Comparison of ENCODE assay signal across 31 cellular contexts in the genomic region with DNA sequence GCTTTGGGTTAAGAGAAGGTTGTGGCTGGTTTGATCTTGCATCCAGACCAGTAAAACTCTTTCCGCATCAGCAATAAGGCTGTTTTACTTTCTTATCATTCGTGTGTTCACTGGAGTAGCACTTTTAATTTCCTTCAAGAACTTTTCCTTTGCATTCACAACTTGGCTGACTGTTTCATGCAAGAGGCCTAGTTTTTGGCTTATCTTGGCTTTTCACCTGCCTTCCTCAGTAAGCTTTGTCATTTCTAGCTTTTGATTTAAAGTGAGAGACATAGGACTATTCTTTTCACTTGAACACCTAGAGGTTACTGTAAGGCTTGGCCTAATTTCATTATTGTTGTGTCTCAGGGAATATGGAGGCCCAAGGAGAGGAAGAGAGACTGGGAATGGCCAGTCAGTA.
"Had no signal": no experiment of that assay in that cellular context is flagged by ENCODE, and none has a peak within 500 bp of the region (broad histone marks: within the 10 kb centered on the region; RNA-seq: fewer than 3 reads in every experiment).

No MANE protein-coding gene starts in this region.

- H3K27ac ChIP-seq: PC-9, VCaP had no signal

- H3K4me1 Mint-ChIP-seq: activated CD4-positive, alpha-beta memory T cell treated with anti-CD3 and anti-CD28 coated beads, Interleukin-2, amount 10 ng/mL, durations not matched to agents 7 days and 5 days; activated naive CD4-positive, alpha-beta T cell treated with anti-CD3 and anti-CD28 coated beads, Interleukin-2, amount 10 ng/mL, durations not matched to agents 7 days and 5 days; activated naive CD8-positive, alpha-beta T cell treated with anti-CD3 and anti-CD28 coated beads, Interleukin-2, amount 50 U/mL, for 24 hours; brain had no signal

- H3K9me3 Mint-ChIP-seq: activated CD4-positive, alpha-beta memory T cell treated with anti-CD3 and anti-CD28 coated beads, Interleukin-2, amount 10 ng/mL, durations not matched to agents 7 days and 5 days; activated naive CD4-positive, alpha-beta T cell treated with anti-CD3 and anti-CD28 coated beads, Interleukin-2, amount 10 ng/mL, durations not matched to agents 7 days and 5 days; activated naive CD8-positive, alpha-beta T cell treated with anti-CD3 and anti-CD28 coated beads, Interleukin-2, amount 50 U/mL, for 24 hours had no signal

- DNase-seq: activated CD4-positive, alpha-beta memory T cell treated with anti-CD3 and anti-CD28 coated beads, Interleukin-2, amount 10 ng/mL, durations not matched to agents 7 days and 5 days; activated CD4-positive, alpha-beta T cell treated with anti-CD3 and anti-CD28 coated beads for 1 hour; activated CD4-positive, alpha-beta T cell treated with anti-CD3 and anti-CD28 coated beads for 48 hours; activated CD4-positive, CD25-positive, alpha-beta regulatory T cell; activated CD8-positive, alpha-beta memory T cell treated with anti-CD3 and anti-CD28 coated beads for 24 hours; activated CD8-positive, alpha-beta memory T cell treated with anti-CD3 and anti-CD28 coated beads, Interleukin-2, amount 10 ng/mL, durations not matched to agents 7 days and 5 days; activated CD8-positive, alpha-beta memory T cell treated with anti-CD3 and anti-CD28 coated beads, Interleukin-2, amount 50 U/mL, for 48 hours; activated effector memory CD4-positive, alpha-beta T cell treated with Interleukin-2 at 50 U/mL for 16 hours; activated naive CD4-positive, alpha-beta T cell treated with anti-CD3 and anti-CD28 coated beads, Interleukin-2, amount 10 ng/mL, durations not matched to agents 7 days and 5 days; activated naive CD8-positive, alpha-beta T cell treated with anti-CD3 and anti-CD28 coated beads, Interleukin-2, amount 50 U/mL, for 24 hours; activated T-cell treated with anti-CD3 and anti-CD28 coated beads, Interleukin-2, amount 50 U/mL, for 48 hours; anterior cingulate cortex; caudate nucleus; cerebellar nuclear complex; NCI-H1105; NCI-H1417 treated with DMSO at 0.1 percent for 48 hours; NCI-H187 treated with DMSO at 0.1 percent for 48 hours; NCI-H2081 treated with DMSO at 0.1 percent for 48 hours; NCI-H345; NCI-H524 treated with DMSO at 0.1 percent for 48 hours; PC-9; Right ventricle myocardium superior; SW 1271; T-helper 1 cell; T-helper 2 cell; T-helper 9 cell had no signal

- H3K4me2 ChIP-seq: PC-9 had no signal

- H3K4me3 ChIP-seq: PC-9 had no signal

- FAIRE-seq: bronchial epithelial cell, RCC 7860 had no signal

- H3K27me3 Mint-ChIP-seq: activated CD4-positive, alpha-beta memory T cell treated with anti-CD3 and anti-CD28 coated beads, Interleukin-2, amount 10 ng/mL, durations not matched to agents 7 days and 5 days; activated CD8-positive, alpha-beta memory T cell treated with anti-CD3 and anti-CD28 coated beads, Interleukin-2, amount 10 ng/mL, durations not matched to agents 7 days and 5 days; activated naive CD4-positive, alpha-beta T cell treated with anti-CD3 and anti-CD28 coated beads, Interleukin-2, amount 10 ng/mL, durations not matched to agents 7 days and 5 days; activated naive CD8-positive, alpha-beta T cell; activated naive CD8-positive, alpha-beta T cell treated with anti-CD3 and anti-CD28 coated beads, Interleukin-2, amount 50 U/mL, for 24 hours; brain had no signal

- ATAC-seq: activated CD8-positive, alpha-beta memory T cell treated with anti-CD3 and anti-CD28 coated beads, Interleukin-2, amount 10 ng/mL, durations not matched to agents 7 days and 5 days; activated naive CD8-positive, alpha-beta T cell treated with anti-CD3 and anti-CD28 coated beads, Interleukin-2, amount 50 U/mL, for 24 hours had no signal

- H2AFZ ChIP-seq: PC-9 had no signal

- H3K4me3 Mint-ChIP-seq: activated CD4-positive, alpha-beta memory T cell treated with anti-CD3 and anti-CD28 coated beads, Interleukin-2, amount 10 ng/mL, durations not matched to agents 7 days and 5 days; activated CD8-positive, alpha-beta memory T cell treated with anti-CD3 and anti-CD28 coated beads, Interleukin-2, amount 10 ng/mL, durations not matched to agents 7 days and 5 days; activated naive CD4-positive, alpha-beta T cell treated with anti-CD3 and anti-CD28 coated beads, Interleukin-2, amount 10 ng/mL, durations not matched to agents 7 days and 5 days; activated naive CD8-positive, alpha-beta T cell; activated naive CD8-positive, alpha-beta T cell treated with anti-CD3 and anti-CD28 coated beads, Interleukin-2, amount 50 U/mL, for 24 hours; brain had no signal

- H3K27ac Mint-ChIP-seq: activated CD4-positive, alpha-beta memory T cell treated with anti-CD3 and anti-CD28 coated beads, Interleukin-2, amount 10 ng/mL, durations not matched to agents 7 days and 5 days; activated CD8-positive, alpha-beta memory T cell treated with anti-CD3 and anti-CD28 coated beads, Interleukin-2, amount 10 ng/mL, durations not matched to agents 7 days and 5 days; activated naive CD4-positive, alpha-beta T cell treated with anti-CD3 and anti-CD28 coated beads, Interleukin-2, amount 10 ng/mL, durations not matched to agents 7 days and 5 days; activated naive CD8-positive, alpha-beta T cell; activated naive CD8-positive, alpha-beta T cell treated with anti-CD3 and anti-CD28 coated beads, Interleukin-2, amount 50 U/mL, for 24 hours; brain had no signal
